Comparison of ENCODE assay signal across 18 cellular contexts in genomic region chrX:13212191-13212651, GRCh38.
DNase-seq lines count a peak whose midpoint lies in the region; ATAC-seq and TF ChIP-seq lines count a peak whose summit lies in the region.
"Had no signal": no experiment of that assay in that cellular context is flagged by ENCODE, and none has a peak within 500 bp of the region (broad histone marks: within the 10 kb centered on the region; RNA-seq: fewer than 3 reads in every experiment).

No MANE protein-coding gene starts in this region.

- no peak overlapping the region for H3K27ac ChIP-seq in brain microvascular endothelial cell
- H3K27ac ChIP-seq: prostate gland had no signal

- no peaks in the 10 kb centered on the region for H3K9me3 ChIP-seq in mucosa of descending colon
- H3K9me3 ChIP-seq: prostate gland had no signal

- H3K36me3 Mint-ChIP-seq in endothelial cell (ENCODE audit: low read depth, unreplicated experiment) (no peaks in the 10 kb centered on the region), natural killer cell (no peaks in the 10 kb centered on the region)

- H3K27me3 Mint-ChIP-seq in endothelial cell (ENCODE audit: unreplicated experiment) = peaks cover 4% of the 10 kb centered on the region
- no peaks in the 10 kb centered on the region for H3K27me3 Mint-ChIP-seq in natural killer cell (ENCODE audit: low read depth in 2 of 2)
- H3K27me3 Mint-ChIP-seq: B cell; dendritic cell treated with granulocyte-macrophage colony-stimulating factor and Interleukin-4, amounts not matched to agents 40 ng/mL and 50 ng/mL, for 4 days had no signal

- no peaks in the 10 kb centered on the region for H3K4me1 ChIP-seq in mucosa of descending colon (ENCODE audit: low read depth)
- H3K4me1 ChIP-seq: prostate gland had no signal

- H3K9me3 Mint-ChIP-seq in endothelial cell (ENCODE audit: unreplicated experiment) = no peaks in the 10 kb centered on the region
- H3K9me3 Mint-ChIP-seq in natural killer cell = no peaks in the 10 kb centered on the region
- H3K9me3 Mint-ChIP-seq: dendritic cell treated with granulocyte-macrophage colony-stimulating factor and Interleukin-4, amounts not matched to agents 40 ng/mL and 50 ng/mL, for 4 days had no signal

- in situ Hi-C loops in brain microvascular endothelial cell (cut with HindIII; ENCODE audit: low pct_ligation_motif_present, low sequenced_read_pairs) = no loop called here

- DNase-seq in D341Med (ENCODE audit: low spot score) (peak; percentile 38), NCI-H524 treated with DMSO at 0.1 percent for 48 hours (lab: John Stamatoyannopoulos, UW) (peak; percentile 48), endothelial cell (ENCODE audit: low spot score) (no peak), mucosa of descending colon (no peak), natural killer cell (no peak), AML-193 (lab: John Stamatoyannopoulos, UW) (no peak), brain microvascular endothelial cell (no peak)
- DNase-seq: head of caudate nucleus; NCI-H146; NCI-H748 treated with DMSO at 0.1 percent for 48 hours; stimulated activated CD4-positive, alpha-beta T cell treated with anti-CD3 and anti-CD28 coated beads, Interleukin-4, amount 100 ng/mL, for 1 hour; stimulated activated naive CD4-positive, alpha-beta T cell treated with Interleukin-2 at 50 U/mL for 16 hours had no signal

- no peak overlapping the region for H3K4me3 Mint-ChIP-seq in endothelial cell (ENCODE audit: unreplicated experiment)
- H3K4me3 Mint-ChIP-seq in natural killer cell = no peak overlapping the region
- H3K4me3 Mint-ChIP-seq: B cell; dendritic cell treated with granulocyte-macrophage colony-stimulating factor and Interleukin-4, amounts not matched to agents 40 ng/mL and 50 ng/mL, for 4 days had no signal

- intact Hi-C loops in mucosa of descending colon (cut with DNase I, micrococcal nuclease) = no loop called here
- intact Hi-C loops in natural killer cell (cut with micrococcal nuclease) = no loop called here

- no peaks in the 10 kb centered on the region for H3K27me3 ChIP-seq in brain microvascular endothelial cell (replicated peaks)

- TF ChIP-seq CTCF in endothelial cell (IDR thresholded peaks at IDR 0.05; ENCODE audit: unreplicated experiment) = no peak
- no peak for TF ChIP-seq CTCF in mucosa of descending colon (IDR thresholded peaks at IDR 0.05)
- TF ChIP-seq CTCF in natural killer cell (IDR thresholded peaks at IDR 0.05) = no peak
- no peak for TF ChIP-seq CTCF in brain microvascular endothelial cell (IDR thresholded peaks at IDR 0.05; ENCODE audit: low read depth, low read length, missing control alignments)

- H3K27ac Mint-ChIP-seq in endothelial cell (ENCODE audit: unreplicated experiment) (peak overlapping the region; percentile 37), natural killer cell (no peak overlapping the region)
- H3K27ac Mint-ChIP-seq: B cell; dendritic cell treated with granulocyte-macrophage colony-stimulating factor and Interleukin-4, amounts not matched to agents 40 ng/mL and 50 ng/mL, for 4 days had no signal

- H3K36me3 ChIP-seq in mucosa of descending colon (ENCODE audit: low read depth) = no peaks in the 10 kb centered on the region
- H3K36me3 ChIP-seq in brain microvascular endothelial cell (replicated peaks) = no peaks in the 10 kb centered on the region
- H3K36me3 ChIP-seq: prostate gland had no signal

- H3K4me1 Mint-ChIP-seq in endothelial cell (ENCODE audit: unreplicated experiment) (peaks cover 10% of the 10 kb centered on the region), natural killer cell (peaks cover 0 to 5% of the 10 kb centered on the region in 2 donors)
- H3K4me1 Mint-ChIP-seq: B cell had no signal

- ATAC-seq in mucosa of descending colon (peak; percentile 36), natural killer cell (no peak), GM19397 (IDR thresholded peaks at IDR 0.05; ENCODE audit: unreplicated experiment) (no peak)
- ATAC-seq: HCT116 had no signal

- no peak overlapping the region for H3K4me3 ChIP-seq in mucosa of descending colon
- no peak overlapping the region for H3K4me3 ChIP-seq in brain microvascular endothelial cell (ENCODE audit: low read depth, low read length)
- H3K4me3 ChIP-seq: lung, prostate gland had no signal

Comparison
In these comparisons a context has a peak if more than half of its experiments do, and no peak if none do; other contexts are left out.
1. DNase-seq: peak in D341Med (single experiment) and NCI-H524 treated with DMSO at 0.1 percent for 48 hours (single experiment); none in endothelial cell (single experiment), mucosa of descending colon (0 of 3), natural killer cell (single experiment), AML-193 (0 of 2) and brain microvascular endothelial cell (single experiment).